Comparison of ENCODE assay signal across 8 cellular contexts in genomic region chr11:134224710-134225662, GRCh38. TPM values are rescaled to one million over a fixed set of nuclear protein-coding genes. Genes with fewer than 3 reads are reported as not detected.
A peak's percentile ranks its signal among the peaks of the same experiment; 100 is the strongest.
DNase-seq lines count a peak whose midpoint lies in the region; ATAC-seq, FAIRE-seq and TF ChIP-seq lines count a peak whose summit lies in the region.

No MANE protein-coding gene starts in this region.

- H3K79me2 ChIP-seq in HepG2 (ENCODE audit: insufficient read depth, low read length), result peaks cover 45% of the 10 kb centered on the region

- DNase-seq in NCI-H2029 (lab: John Stamatoyannopoulos, UW), result peak; percentile 42
- peak; percentile 29 to 50 for DNase-seq in activated CD4-positive, alpha-beta T cell treated with anti-CD3 and anti-CD28 coated beads for 24 hours (ENCODE audit: low read depth in 2 of 2)
- DNase-seq in choroid plexus epithelial cell (ENCODE audit: low read depth), result peak; percentile 34
- DNase-seq in HepG2 (ENCODE audit: low spot score), result peak; percentile 14
- DNase-seq in stimulated activated CD4-positive, alpha-beta T cell treated with anti-CD3 and anti-CD28 coated beads, Interleukin-4, amount 100 ng/mL, for 24 hours, result peak; percentile 70
- no peak for DNase-seq in foreskin melanocyte

- no peaks in the 10 kb centered on the region for H4K20me1 ChIP-seq in HepG2 (ENCODE audit: insufficient read depth, low read length)

- peak overlapping the region; percentile 89 for H3K4me3 ChIP-seq in choroid plexus epithelial cell (ENCODE audit: low read depth, low read length)
- H3K4me3 ChIP-seq in HepG2 (replicated peaks in 1 of 3; ENCODE audit: insufficient read depth in 1 of 3, low read depth in 2 of 3, low read length in 3 of 3), result peak overlapping the region; percentile 69 to 95 (median 92)

- no peak for FAIRE-seq in HepG2 (lab: Jason Lieb, UNC)

- peaks cover 2 to 8% of the 10 kb centered on the region in 2 experiments; a peak in 1 of 5 replicates for H3K36me3 ChIP-seq in HepG2 (replicated peaks in 1 of 2; ENCODE audit: control insufficient read depth in 1 of 2, insufficient read depth in 2 of 2, low read length in 2 of 2)

- peaks cover 43% of the 10 kb centered on the region for H3K4me1 ChIP-seq in HepG2 (ENCODE audit: insufficient read depth, low read length)

- TF ChIP-seq RAD21 in HepG2 (CRISPR knock-in tag; IDR thresholded peaks at IDR 0.05), result peak; percentile 53

- CTCF ChIA-PET in HepG2 (lab: Yijun Ruan, JAX; ENCODE audit: low intra/inter-chr PET ratio, low total read pairs), result no interaction called here

- peak overlapping the region; percentile 93 for H3K27ac ChIP-seq in HepG2 (ENCODE audit: extremely low read length, insufficient read depth, low read length)

- POLR2A ChIA-PET in HepG2 (lab: Yijun Ruan, JAX), result interaction anchor here (0.7 to 3.2 kb wide), 14 partner anchors 8 to 107 kb away, joined by 3 to 24 read pairs (median 4); partner anchors contain the start of genes ACAD8, GLB1L2 and THYN1

- ATAC-seq in GM18499 (IDR thresholded peaks at IDR 0.05; ENCODE audit: insufficient read depth, unreplicated experiment) (peak; percentile 14), HG02678 (IDR thresholded peaks at IDR 0.05; ENCODE audit: unreplicated experiment) (peak; percentile 18), HepG2 (peak; percentile 72)

- peak in 1 of 2 experiments; percentile 79; a peak in 2 of 4 replicates for TF ChIP-seq POLR2A in HepG2 (IDR thresholded peaks at IDR 0.05; ENCODE audit: insufficient read depth in 1 of 2, low read depth in 2 of 2, low read length in 2 of 2)

- 3% methylated on average over 8 of the region's 93 CpGs for WGBS in HepG2 (ENCODE audit: low lambda C conversion rate)

- no peaks in the 10 kb centered on the region for H3K27me3 ChIP-seq in HepG2 (ENCODE audit: control insufficient read depth in 1 of 2, insufficient read depth in 2 of 2, low read length in 2 of 2)

- H3K9me3 ChIP-seq in HepG2 (ENCODE audit: low read length), result no peaks in the 10 kb centered on the region

- TF ChIP-seq CTCF in choroid plexus epithelial cell (conservative IDR thresholded peaks at IDR 0.05; ENCODE audit: low read depth, low read length), result no peak
- TF ChIP-seq CTCF in HepG2 (CRISPR knock-in tag; IDR thresholded peaks at IDR 0.05), result no peak

- peak overlapping the region; percentile 97 for H3K4me2 ChIP-seq in HepG2 (ENCODE audit: low read depth, low read length)

- intact Hi-C loops in HepG2 (cut with micrococcal nuclease; ENCODE audit: unreplicated experiment), result loop anchor here (1.0 to 2.0 kb wide), 3 partner anchors 18 to 28 kb away; partner anchors contain the start of genes ACAD8 and THYN1

- peak overlapping the region; percentile 66 for H2AFZ ChIP-seq in HepG2 (ENCODE audit: low read length)

- H3K9ac ChIP-seq in HepG2 (ENCODE audit: insufficient read depth, low read depth, low read length), result peak overlapping the region; percentile 84

- TF ChIP-seq EP300 in HepG2 (IDR thresholded peaks at IDR 0.05; ENCODE audit: low read depth in 2 of 2, low read length in 2 of 2) (no peak), HepG2 (CRISPR knock-in tag; IDR thresholded peaks at IDR 0.05; ENCODE audit: borderline replicate concordance) (no peak)

- in situ Hi-C loops in HepG2 (cut with HindIII; ENCODE audit: extremely low pct_ligation_motif_present, low pct_unique_long_range_greater_than_20kb), result no loop called here

- BruUV-seq in HepG2 (replicated peaks; lab: Mats Ljungman, UMichigan), result no TSS peak

RNA-seq across cellular contexts. Expression of gene VPS26B, which starts 0.5 kb away (rescaled TPM):
- total RNA-seq in HepG2 (2016; rRNA removed; fragmentation: Illumina TruSeq; extraction: Trizol), result 20.2 and 20.4 TPM in 2 replicates
- total RNA-seq in HepG2 (2016; cell fraction: cytosol; rRNA removed; fragmentation: Illumina TruSeq; extraction: Trizol; ENCODE audit: low read depth), result 9.3 and 11.8 TPM in 2 replicates
- total RNA-seq in HepG2 (2016; cell fraction: insoluble cytoplasmic fraction; rRNA removed; fragmentation: Illumina TruSeq; extraction: Trizol), result 16.6 and 21.1 TPM in 2 replicates
- total RNA-seq in HepG2 (2016; cell fraction: membrane; rRNA removed; fragmentation: Illumina TruSeq; extraction: Trizol), result 20.7 and 24.3 TPM in 2 replicates
- total RNA-seq in HepG2 (2016; cell fraction: nucleus; rRNA removed; fragmentation: Illumina TruSeq; extraction: Trizol), result 18.0 and 24.8 TPM in 2 replicates
- 23.2 and 23.6 TPM in 2 replicates for polyA plus RNA-seq in HepG2 (2011; rRNA removed)
- 18.6 and 19.4 TPM in 2 replicates for polyA plus RNA-seq in HepG2 (2011; cell fraction: cytosol; rRNA removed)
- polyA plus RNA-seq in HepG2 (2011; cell fraction: nucleus; rRNA removed), result 49.5 and 51.9 TPM in 2 replicates
- 16.9 and 18.9 TPM in 2 replicates for polyA plus RNA-seq in HepG2 (2012)
- polyA plus RNA-seq in HepG2 (2016; cell fraction: cytosol; fragmentation: Illumina TruSeq; extraction: Trizol; ENCODE audit: low read depth), result 13.9 and 19.4 TPM in 2 replicates
- 23.1 and 26.7 TPM in 2 replicates for polyA plus RNA-seq in HepG2 (2016; cell fraction: insoluble cytoplasmic fraction; fragmentation: Illumina TruSeq; extraction: Trizol; ENCODE audit: low read depth)
- polyA plus RNA-seq in HepG2 (2016; cell fraction: membrane; fragmentation: Illumina TruSeq; extraction: Trizol; ENCODE audit: low read depth), result 21.1 and 25.1 TPM in 2 replicates
- 41.4 and 44.5 TPM in 2 replicates for polyA plus RNA-seq in HepG2 (2016; cell fraction: nucleus; fragmentation: Illumina TruSeq; extraction: Trizol; ENCODE audit: insufficient read depth, low read depth)
- 31.0 and 49.4 TPM in 2 replicates for polyA minus RNA-seq in HepG2 (2011; rRNA and poly(A)+ RNA removed; ENCODE audit: low replicate concordance)
- 13.7 and 15.0 TPM in 2 replicates for polyA minus RNA-seq in HepG2 (2011; cell fraction: cytosol; rRNA and poly(A)+ RNA removed)
- polyA minus RNA-seq in HepG2 (2011; cell fraction: nucleus; rRNA and poly(A)+ RNA removed), result 28.1 and 32.8 TPM in 2 replicates

RNA-seq across cellular contexts. Expression of gene NCAPD3, which starts 1.2 kb away (rescaled TPM):
- total RNA-seq in HepG2 (2016; rRNA removed; fragmentation: Illumina TruSeq; extraction: Trizol), result 25.6 and 33.3 TPM in 2 replicates
- 5.6 and 7.4 TPM in 2 replicates for total RNA-seq in HepG2 (2016; cell fraction: cytosol; rRNA removed; fragmentation: Illumina TruSeq; extraction: Trizol; ENCODE audit: low read depth)
- total RNA-seq in HepG2 (2016; cell fraction: insoluble cytoplasmic fraction; rRNA removed; fragmentation: Illumina TruSeq; extraction: Trizol), result 25.5 and 31.4 TPM in 2 replicates
- total RNA-seq in HepG2 (2016; cell fraction: membrane; rRNA removed; fragmentation: Illumina TruSeq; extraction: Trizol), result 9.0 and 10.1 TPM in 2 replicates
- 44.8 and 48.3 TPM in 2 replicates for total RNA-seq in HepG2 (2016; cell fraction: nucleus; rRNA removed; fragmentation: Illumina TruSeq; extraction: Trizol)
- 18.0 and 20.7 TPM in 2 replicates for polyA plus RNA-seq in HepG2 (2011; rRNA removed)
- 11.8 and 14.9 TPM in 2 replicates for polyA plus RNA-seq in HepG2 (2011; cell fraction: cytosol; rRNA removed)
- 38.8 and 47.9 TPM in 2 replicates for polyA plus RNA-seq in HepG2 (2011; cell fraction: nucleus; rRNA removed)
- 15.5 and 18.8 TPM in 2 replicates for polyA plus RNA-seq in HepG2 (2012)
- polyA plus RNA-seq in HepG2 (2016; cell fraction: cytosol; fragmentation: Illumina TruSeq; extraction: Trizol; ENCODE audit: low read depth), result 4.1 and 6.4 TPM in 2 replicates
- 23.1 and 26.0 TPM in 2 replicates for polyA plus RNA-seq in HepG2 (2016; cell fraction: insoluble cytoplasmic fraction; fragmentation: Illumina TruSeq; extraction: Trizol; ENCODE audit: low read depth)
- 6.2 and 7.0 TPM in 2 replicates for polyA plus RNA-seq in HepG2 (2016; cell fraction: membrane; fragmentation: Illumina TruSeq; extraction: Trizol; ENCODE audit: low read depth)
- polyA plus RNA-seq in HepG2 (2016; cell fraction: nucleus; fragmentation: Illumina TruSeq; extraction: Trizol; ENCODE audit: insufficient read depth, low read depth), result 56.6 and 58.9 TPM in 2 replicates
- polyA minus RNA-seq in HepG2 (2011; rRNA and poly(A)+ RNA removed; ENCODE audit: low replicate concordance), result 61.3 and 145 TPM in 2 replicates
- 10.8 and 18.3 TPM in 2 replicates for polyA minus RNA-seq in HepG2 (2011; cell fraction: cytosol; rRNA and poly(A)+ RNA removed)
- polyA minus RNA-seq in HepG2 (2011; cell fraction: nucleus; rRNA and poly(A)+ RNA removed), result 50.2 and 62.6 TPM in 2 replicates

RNA-seq across cellular contexts. Expression of gene THYN1, which starts 28.2 kb away (rescaled TPM):
- 87.6 and 124 TPM in 2 replicates for total RNA-seq in HepG2 (2016; rRNA removed; fragmentation: Illumina TruSeq; extraction: Trizol)
- 27.7 and 28.2 TPM in 2 replicates for total RNA-seq in HepG2 (2016; cell fraction: cytosol; rRNA removed; fragmentation: Illumina TruSeq; extraction: Trizol; ENCODE audit: low read depth)
- 85.6 and 131 TPM in 2 replicates for total RNA-seq in HepG2 (2016; cell fraction: insoluble cytoplasmic fraction; rRNA removed; fragmentation: Illumina TruSeq; extraction: Trizol)
- 30.8 and 33.6 TPM in 2 replicates for total RNA-seq in HepG2 (2016; cell fraction: membrane; rRNA removed; fragmentation: Illumina TruSeq; extraction: Trizol)
- 36.1 and 37.9 TPM in 2 replicates for total RNA-seq in HepG2 (2016; cell fraction: nucleus; rRNA removed; fragmentation: Illumina TruSeq; extraction: Trizol)
- 36.1 and 42.9 TPM in 2 replicates for polyA plus RNA-seq in HepG2 (2011; rRNA removed)
- polyA plus RNA-seq in HepG2 (2011; cell fraction: cytosol; rRNA removed), result 26.4 and 34.6 TPM in 2 replicates
- polyA plus RNA-seq in HepG2 (2011; cell fraction: nucleus; rRNA removed), result 36.2 and 44.1 TPM in 2 replicates
- polyA plus RNA-seq in HepG2 (2012), result 37.8 and 41.8 TPM in 2 replicates
- 16.9 and 21.6 TPM in 2 replicates for polyA plus RNA-seq in HepG2 (2016; cell fraction: cytosol; fragmentation: Illumina TruSeq; extraction: Trizol; ENCODE audit: low read depth)
- polyA plus RNA-seq in HepG2 (2016; cell fraction: insoluble cytoplasmic fraction; fragmentation: Illumina TruSeq; extraction: Trizol; ENCODE audit: low read depth), result 112 and 113 TPM in 2 replicates
- 19.0 and 24.5 TPM in 2 replicates for polyA plus RNA-seq in HepG2 (2016; cell fraction: membrane; fragmentation: Illumina TruSeq; extraction: Trizol; ENCODE audit: low read depth)
- polyA plus RNA-seq in HepG2 (2016; cell fraction: nucleus; fragmentation: Illumina TruSeq; extraction: Trizol; ENCODE audit: insufficient read depth, low read depth), result 55.9 and 59.2 TPM in 2 replicates
- polyA minus RNA-seq in HepG2 (2011; rRNA and poly(A)+ RNA removed; ENCODE audit: low replicate concordance), result 13.8 and 26.1 TPM in 2 replicates
- polyA minus RNA-seq in HepG2 (2011; cell fraction: cytosol; rRNA and poly(A)+ RNA removed), result 20.0 and 22.4 TPM in 2 replicates
- 13.6 and 18.3 TPM in 2 replicates for polyA minus RNA-seq in HepG2 (2011; cell fraction: nucleus; rRNA and poly(A)+ RNA removed)

RNA-seq across cellular contexts. Expression of gene ACAD8, which starts 28.4 kb away (rescaled TPM):
- 16.1 and 20.3 TPM in 2 replicates for total RNA-seq in HepG2 (2016; rRNA removed; fragmentation: Illumina TruSeq; extraction: Trizol)
- 3.4 and 4.1 TPM in 2 replicates for total RNA-seq in HepG2 (2016; cell fraction: cytosol; rRNA removed; fragmentation: Illumina TruSeq; extraction: Trizol; ENCODE audit: low read depth)
- total RNA-seq in HepG2 (2016; cell fraction: insoluble cytoplasmic fraction; rRNA removed; fragmentation: Illumina TruSeq; extraction: Trizol), result 17.3 and 20.9 TPM in 2 replicates
- total RNA-seq in HepG2 (2016; cell fraction: membrane; rRNA removed; fragmentation: Illumina TruSeq; extraction: Trizol), result 6.2 and 6.5 TPM in 2 replicates
- total RNA-seq in HepG2 (2016; cell fraction: nucleus; rRNA removed; fragmentation: Illumina TruSeq; extraction: Trizol), result 26.6 and 27.7 TPM in 2 replicates
- 13.5 and 15.0 TPM in 2 replicates for polyA plus RNA-seq in HepG2 (2011; rRNA removed)
- polyA plus RNA-seq in HepG2 (2011; cell fraction: cytosol; rRNA removed), result 7.3 and 8.8 TPM in 2 replicates
- 60.4 and 65.1 TPM in 2 replicates for polyA plus RNA-seq in HepG2 (2011; cell fraction: nucleus; rRNA removed)
- 9.7 and 10.7 TPM in 2 replicates for polyA plus RNA-seq in HepG2 (2012)
- polyA plus RNA-seq in HepG2 (2016; cell fraction: cytosol; fragmentation: Illumina TruSeq; extraction: Trizol; ENCODE audit: low read depth), result 1.4 and 1.9 TPM in 2 replicates
- polyA plus RNA-seq in HepG2 (2016; cell fraction: insoluble cytoplasmic fraction; fragmentation: Illumina TruSeq; extraction: Trizol; ENCODE audit: low read depth), result 13.8 and 14.4 TPM in 2 replicates
- 3.5 and 4.0 TPM in 2 replicates for polyA plus RNA-seq in HepG2 (2016; cell fraction: membrane; fragmentation: Illumina TruSeq; extraction: Trizol; ENCODE audit: low read depth)
- 54.0 and 56.7 TPM in 2 replicates for polyA plus RNA-seq in HepG2 (2016; cell fraction: nucleus; fragmentation: Illumina TruSeq; extraction: Trizol; ENCODE audit: insufficient read depth, low read depth)
- polyA minus RNA-seq in HepG2 (2011; rRNA and poly(A)+ RNA removed; ENCODE audit: low replicate concordance), result 6.4 and 13.2 TPM in 2 replicates
- polyA minus RNA-seq in HepG2 (2011; cell fraction: cytosol; rRNA and poly(A)+ RNA removed), result 4.3 and 4.6 TPM in 2 replicates
- polyA minus RNA-seq in HepG2 (2011; cell fraction: nucleus; rRNA and poly(A)+ RNA removed), result 30.1 and 33.6 TPM in 2 replicates

RNA-seq across cellular contexts. Expression of gene GLB1L3, which starts 51.2 kb away (rescaled TPM):
- total RNA-seq in HepG2 (2016; rRNA removed; fragmentation: Illumina TruSeq; extraction: Trizol), result not detected in 2 replicates
- not detected in 2 replicates for total RNA-seq in HepG2 (2016; cell fraction: cytosol; rRNA removed; fragmentation: Illumina TruSeq; extraction: Trizol; ENCODE audit: low read depth)
- total RNA-seq in HepG2 (2016; cell fraction: insoluble cytoplasmic fraction; rRNA removed; fragmentation: Illumina TruSeq; extraction: Trizol), result not detected in 2 replicates
- total RNA-seq in HepG2 (2016; cell fraction: membrane; rRNA removed; fragmentation: Illumina TruSeq; extraction: Trizol), result not detected in 2 replicates
- not detected in 2 replicates for total RNA-seq in HepG2 (2016; cell fraction: nucleus; rRNA removed; fragmentation: Illumina TruSeq; extraction: Trizol)
- polyA plus RNA-seq in HepG2 (2011; rRNA removed), result not detected in 2 replicates
- not detected in 2 replicates for polyA plus RNA-seq in HepG2 (2011; cell fraction: cytosol; rRNA removed)
- polyA plus RNA-seq in HepG2 (2011; cell fraction: nucleus; rRNA removed), result not detected in 2 replicates
- not detected in 2 replicates for polyA plus RNA-seq in HepG2 (2012)
- not detected in 2 replicates for polyA plus RNA-seq in HepG2 (2016; cell fraction: cytosol; fragmentation: Illumina TruSeq; extraction: Trizol; ENCODE audit: low read depth)
- polyA plus RNA-seq in HepG2 (2016; cell fraction: insoluble cytoplasmic fraction; fragmentation: Illumina TruSeq; extraction: Trizol; ENCODE audit: low read depth), result not detected in 2 replicates
- not detected in 2 replicates for polyA plus RNA-seq in HepG2 (2016; cell fraction: membrane; fragmentation: Illumina TruSeq; extraction: Trizol; ENCODE audit: low read depth)
- polyA plus RNA-seq in HepG2 (2016; cell fraction: nucleus; fragmentation: Illumina TruSeq; extraction: Trizol; ENCODE audit: insufficient read depth, low read depth), result not detected in 2 replicates
- not detected in 2 replicates for polyA minus RNA-seq in HepG2 (2011; rRNA and poly(A)+ RNA removed; ENCODE audit: low replicate concordance)
- not detected in 2 replicates for polyA minus RNA-seq in HepG2 (2011; cell fraction: cytosol; rRNA and poly(A)+ RNA removed)
- not detected in 2 replicates for polyA minus RNA-seq in HepG2 (2011; cell fraction: nucleus; rRNA and poly(A)+ RNA removed)

Comparison
In these comparisons a context has a peak if more than half of its experiments do, and no peak if none do; other contexts are left out.
1. ATAC-seq: peak in every context shown above with its lines; median percentile 72 in HepG2; 18 in HG02678; 14 in GM18499.